2 cellular contexts compared by ENCODE assay signal in the genomic region with DNA sequence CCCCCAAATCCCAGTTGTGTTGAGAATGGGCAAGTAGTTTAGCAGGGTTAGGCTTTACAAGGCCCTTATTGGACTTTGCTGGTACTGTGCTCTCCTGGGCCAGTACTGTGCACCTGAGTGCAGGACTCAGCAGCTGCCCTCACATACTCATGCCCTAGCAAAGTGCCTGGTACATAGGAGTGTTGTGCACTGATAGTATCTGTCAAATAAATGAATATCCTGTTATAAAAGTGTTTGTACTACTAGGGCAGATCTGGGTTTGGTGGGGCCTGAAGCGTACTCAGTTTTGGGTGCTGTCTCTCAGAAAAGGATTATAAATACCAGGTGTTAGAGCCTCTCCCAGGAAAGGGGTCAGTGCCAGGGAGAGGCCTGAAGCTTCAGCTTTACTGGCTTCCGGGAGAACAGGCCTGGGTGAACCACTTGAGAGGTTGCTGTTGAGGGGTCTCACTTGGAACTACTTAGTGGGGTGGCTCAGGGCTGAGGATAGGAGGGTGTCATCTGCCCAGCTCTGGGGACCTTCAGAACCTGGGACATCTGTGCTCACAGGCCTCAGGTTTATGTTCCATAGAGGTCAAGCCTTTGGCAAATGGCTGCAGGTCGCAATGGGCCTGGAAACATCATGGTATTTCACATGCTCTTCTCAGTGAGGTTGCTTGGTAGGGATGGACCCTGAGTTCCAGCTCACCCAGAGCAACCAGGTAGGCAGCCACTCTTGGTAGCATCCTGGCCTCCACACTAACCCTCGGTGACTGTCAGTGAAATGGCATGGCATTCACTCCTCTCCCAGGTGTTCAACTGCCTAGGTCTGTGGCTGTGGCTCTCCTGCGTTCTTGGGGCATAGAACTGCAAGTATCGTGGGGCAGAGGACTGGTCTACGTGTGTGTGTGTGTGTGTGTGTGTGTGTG.
TF ChIP-seq lines count a peak whose summit lies in the region.

No MANE protein-coding gene starts in this region.

TF ChIP-seq in liver, 16 proteins besides CTCF, POLR2A, EP300 and RAD21:
- TF ChIP-seq, protein P1, sequence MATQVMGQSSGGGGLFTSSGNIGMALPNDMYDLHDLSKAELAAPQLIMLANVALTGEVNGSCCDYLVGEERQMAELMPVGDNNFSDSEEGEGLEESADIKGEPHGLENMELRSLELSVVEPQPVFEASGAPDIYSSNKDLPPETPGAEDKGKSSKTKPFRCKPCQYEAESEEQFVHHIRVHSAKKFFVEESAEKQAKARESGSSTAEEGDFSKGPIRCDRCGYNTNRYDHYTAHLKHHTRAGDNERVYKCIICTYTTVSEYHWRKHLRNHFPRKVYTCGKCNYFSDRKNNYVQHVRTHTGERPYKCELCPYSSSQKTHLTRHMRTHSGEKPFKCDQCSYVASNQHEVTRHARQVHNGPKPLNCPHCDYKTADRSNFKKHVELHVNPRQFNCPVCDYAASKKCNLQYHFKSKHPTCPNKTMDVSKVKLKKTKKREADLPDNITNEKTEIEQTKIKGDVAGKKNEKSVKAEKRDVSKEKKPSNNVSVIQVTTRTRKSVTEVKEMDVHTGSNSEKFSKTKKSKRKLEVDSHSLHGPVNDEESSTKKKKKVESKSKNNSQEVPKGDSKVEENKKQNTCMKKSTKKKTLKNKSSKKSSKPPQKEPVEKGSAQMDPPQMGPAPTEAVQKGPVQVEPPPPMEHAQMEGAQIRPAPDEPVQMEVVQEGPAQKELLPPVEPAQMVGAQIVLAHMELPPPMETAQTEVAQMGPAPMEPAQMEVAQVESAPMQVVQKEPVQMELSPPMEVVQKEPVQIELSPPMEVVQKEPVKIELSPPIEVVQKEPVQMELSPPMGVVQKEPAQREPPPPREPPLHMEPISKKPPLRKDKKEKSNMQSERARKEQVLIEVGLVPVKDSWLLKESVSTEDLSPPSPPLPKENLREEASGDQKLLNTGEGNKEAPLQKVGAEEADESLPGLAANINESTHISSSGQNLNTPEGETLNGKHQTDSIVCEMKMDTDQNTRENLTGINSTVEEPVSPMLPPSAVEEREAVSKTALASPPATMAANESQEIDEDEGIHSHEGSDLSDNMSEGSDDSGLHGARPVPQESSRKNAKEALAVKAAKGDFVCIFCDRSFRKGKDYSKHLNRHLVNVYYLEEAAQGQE (IDR thresholded peaks at IDR 0.05): no peak
- no peak for TF ChIP-seq YY1 (IDR thresholded peaks at IDR 0.05)
- no peak for TF ChIP-seq FOXA2 (IDR thresholded peaks at IDR 0.05)
TF ChIP-seq in liver: peak in this region for 0.

TF ChIP-seq in HepG2, 621 proteins besides CTCF, POLR2A, EP300 and RAD21 (continued from another document):
- TF ChIP-seq PRDM10 (CRISPR knock-in tag; IDR thresholded peaks at IDR 0.05; ENCODE audit: low read depth): no peak
- TF ChIP-seq SNAPC2 (CRISPR knock-in tag; IDR thresholded peaks at IDR 0.05): no peak
- no peak for TF ChIP-seq ZNF274 (CRISPR knock-in tag; IDR thresholded peaks at IDR 0.05)
- no peak for TF ChIP-seq KAT2B (IDR thresholded peaks at IDR 0.05; ENCODE audit: borderline replicate concordance, low read depth, low read length)
- no peak for TF ChIP-seq ZNF619 (CRISPR knock-in tag; IDR thresholded peaks at IDR 0.05)
- TF ChIP-seq ZNF20 (CRISPR knock-in tag; IDR thresholded peaks at IDR 0.05): no peak
- no peak for TF ChIP-seq ZFP62 (CRISPR knock-in tag; IDR thresholded peaks at IDR 0.05)
- TF ChIP-seq, protein P2, sequence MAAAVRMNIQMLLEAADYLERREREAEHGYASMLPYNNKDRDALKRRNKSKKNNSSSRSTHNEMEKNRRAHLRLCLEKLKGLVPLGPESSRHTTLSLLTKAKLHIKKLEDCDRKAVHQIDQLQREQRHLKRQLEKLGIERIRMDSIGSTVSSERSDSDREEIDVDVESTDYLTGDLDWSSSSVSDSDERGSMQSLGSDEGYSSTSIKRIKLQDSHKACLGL (CRISPR knock-in tag; IDR thresholded peaks at IDR 0.05): no peak
- TF ChIP-seq, protein P3, sequence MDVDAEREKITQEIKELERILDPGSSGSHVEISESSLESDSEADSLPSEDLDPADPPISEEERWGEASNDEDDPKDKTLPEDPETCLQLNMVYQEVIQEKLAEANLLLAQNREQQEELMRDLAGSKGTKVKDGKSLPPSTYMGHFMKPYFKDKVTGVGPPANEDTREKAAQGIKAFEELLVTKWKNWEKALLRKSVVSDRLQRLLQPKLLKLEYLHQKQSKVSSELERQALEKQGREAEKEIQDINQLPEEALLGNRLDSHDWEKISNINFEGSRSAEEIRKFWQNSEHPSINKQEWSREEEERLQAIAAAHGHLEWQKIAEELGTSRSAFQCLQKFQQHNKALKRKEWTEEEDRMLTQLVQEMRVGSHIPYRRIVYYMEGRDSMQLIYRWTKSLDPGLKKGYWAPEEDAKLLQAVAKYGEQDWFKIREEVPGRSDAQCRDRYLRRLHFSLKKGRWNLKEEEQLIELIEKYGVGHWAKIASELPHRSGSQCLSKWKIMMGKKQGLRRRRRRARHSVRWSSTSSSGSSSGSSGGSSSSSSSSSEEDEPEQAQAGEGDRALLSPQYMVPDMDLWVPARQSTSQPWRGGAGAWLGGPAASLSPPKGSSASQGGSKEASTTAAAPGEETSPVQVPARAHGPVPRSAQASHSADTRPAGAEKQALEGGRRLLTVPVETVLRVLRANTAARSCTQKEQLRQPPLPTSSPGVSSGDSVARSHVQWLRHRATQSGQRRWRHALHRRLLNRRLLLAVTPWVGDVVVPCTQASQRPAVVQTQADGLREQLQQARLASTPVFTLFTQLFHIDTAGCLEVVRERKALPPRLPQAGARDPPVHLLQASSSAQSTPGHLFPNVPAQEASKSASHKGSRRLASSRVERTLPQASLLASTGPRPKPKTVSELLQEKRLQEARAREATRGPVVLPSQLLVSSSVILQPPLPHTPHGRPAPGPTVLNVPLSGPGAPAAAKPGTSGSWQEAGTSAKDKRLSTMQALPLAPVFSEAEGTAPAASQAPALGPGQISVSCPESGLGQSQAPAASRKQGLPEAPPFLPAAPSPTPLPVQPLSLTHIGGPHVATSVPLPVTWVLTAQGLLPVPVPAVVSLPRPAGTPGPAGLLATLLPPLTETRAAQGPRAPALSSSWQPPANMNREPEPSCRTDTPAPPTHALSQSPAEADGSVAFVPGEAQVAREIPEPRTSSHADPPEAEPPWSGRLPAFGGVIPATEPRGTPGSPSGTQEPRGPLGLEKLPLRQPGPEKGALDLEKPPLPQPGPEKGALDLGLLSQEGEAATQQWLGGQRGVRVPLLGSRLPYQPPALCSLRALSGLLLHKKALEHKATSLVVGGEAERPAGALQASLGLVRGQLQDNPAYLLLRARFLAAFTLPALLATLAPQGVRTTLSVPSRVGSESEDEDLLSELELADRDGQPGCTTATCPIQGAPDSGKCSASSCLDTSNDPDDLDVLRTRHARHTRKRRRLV (CRISPR knock-in tag; IDR thresholded peaks at IDR 0.05): no peak
- TF ChIP-seq ZNF224 (CRISPR knock-in tag; IDR thresholded peaks at IDR 0.05): no peak
- TF ChIP-seq ARNT2 (CRISPR knock-in tag; IDR thresholded peaks at IDR 0.05; ENCODE audit: low read depth): no peak
- TF ChIP-seq SNRNP70 (IDR thresholded peaks at IDR 0.05; ENCODE audit: low read depth, low read length): no peak
- TF ChIP-seq ZNF883 (CRISPR knock-in tag; IDR thresholded peaks at IDR 0.05; ENCODE audit: not compliant biosample characterization): no peak
